In the genomic region with DNA sequence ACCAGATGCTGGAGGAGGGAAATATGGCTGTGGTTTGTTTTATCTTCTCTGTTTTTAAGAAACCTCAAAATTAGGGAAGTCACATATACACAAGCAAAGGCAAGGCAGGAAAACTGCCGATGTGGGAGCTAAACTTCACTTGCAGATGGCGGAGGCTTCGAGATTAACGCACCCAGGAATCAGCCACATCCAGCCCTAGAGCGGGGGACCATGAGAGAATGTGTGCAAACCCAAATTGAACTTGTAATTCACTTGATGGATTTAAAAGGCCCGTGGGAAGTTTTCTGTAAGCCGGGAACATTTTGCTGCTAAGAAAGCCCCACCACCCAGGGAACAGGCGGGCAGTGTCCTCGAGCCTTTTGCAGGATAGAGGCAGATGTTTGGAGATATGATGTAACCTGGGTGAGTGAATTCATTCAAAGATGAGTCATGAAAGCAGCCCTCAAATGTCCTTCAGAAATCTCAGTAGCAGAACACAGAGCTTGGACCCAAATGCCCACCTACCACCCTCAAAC, we compare ENCODE assay signal across 8 cellular contexts. TPM values are rescaled to one million over a fixed set of nuclear protein-coding genes. Genes with fewer than 3 reads are reported as not detected.
DNase-seq lines count a peak whose midpoint lies in the region; ATAC-seq and TF ChIP-seq lines count a peak whose summit lies in the region.

No MANE protein-coding gene starts in this region.

- H3K9me3 Mint-ChIP-seq in nephron progenitor cell, result no peaks in the 10 kb centered on the region

- DNase-seq in NCI-H524 (lab: John Stamatoyannopoulos, UW) (peak; percentile 22 to 81), NCI-H524 treated with DMSO at 0.1 percent for 48 hours (lab: John Stamatoyannopoulos, UW) (no peak), LHCN-M2 (ENCODE audit: low read depth) (peak; percentile 89), astrocyte of the spinal cord (ENCODE audit: low read depth, low spot score) (peak; percentile 77), nephron progenitor cell (no peak), NCI-H748 (lab: John Stamatoyannopoulos, UW; ENCODE audit: unreplicated experiment) (no peak), right atrium auricular region (ENCODE audit: low spot score) (no peak)

- peaks cover 9% of the 10 kb centered on the region for H3K27me3 Mint-ChIP-seq in nephron progenitor cell (ENCODE audit: low read depth, poor library complexity)

- H3K27ac Mint-ChIP-seq in nephron progenitor cell, result peak overlapping the region; percentile 96

- peaks cover 63% of the 10 kb centered on the region for H3K4me1 Mint-ChIP-seq in nephron progenitor cell

- H3K27me3 ChIP-seq in right atrium auricular region, result no peaks in the 10 kb centered on the region

- H3K4me3 ChIP-seq in astrocyte of the spinal cord (ENCODE audit: low read depth, low read length), result no peak overlapping the region
- H3K4me3 ChIP-seq in right atrium auricular region, result no peak overlapping the region

- peak overlapping the region; percentile 16 for H3K4me3 Mint-ChIP-seq in nephron progenitor cell

- H3K27ac ChIP-seq in right atrium auricular region, result no peak overlapping the region

- in situ Hi-C loops in astrocyte of the spinal cord (cut with HindIII; ENCODE audit: low sequenced_read_pairs), result no loop called here

- H3K36me3 Mint-ChIP-seq in nephron progenitor cell (ENCODE audit: low read depth), result no peaks in the 10 kb centered on the region

- no peak for TF ChIP-seq CTCF in astrocyte of the spinal cord (IDR thresholded peaks at IDR 0.05; ENCODE audit: low read depth, low read length)
- TF ChIP-seq CTCF in nephron progenitor cell (IDR thresholded peaks at IDR 0.05), result no peak
- TF ChIP-seq CTCF in right atrium auricular region (IDR thresholded peaks at IDR 0.05), result no peak

- peaks cover 0 to 32% of the 10 kb centered on the region in 2 donors for H3K4me1 ChIP-seq in right atrium auricular region

- H3K36me3 ChIP-seq in right atrium auricular region, result no peaks in the 10 kb centered on the region

- H3K9me3 ChIP-seq in right atrium auricular region, result no peaks in the 10 kb centered on the region

- no peak for ATAC-seq in HG03520 (IDR thresholded peaks at IDR 0.05; ENCODE audit: unreplicated experiment)

RNA-seq across cellular contexts. Expression of gene PREX1, which starts 39.9 kb away (rescaled TPM):
- total RNA-seq in LHCN-M2 (2014; rRNA removed) (28.1 and 28.7 TPM in 2 replicates), right atrium auricular region (10 to 100 TPM; 11.5 to 21.7 TPM)
- polyA plus RNA-seq in LHCN-M2 (2012), result 5.3 TPM

Comparison
In these comparisons a context has a peak if more than half of its experiments do, and no peak if none do; other contexts are left out.
1. DNase-seq: peak in NCI-H524 (2 of 2), LHCN-M2 (single experiment) and astrocyte of the spinal cord (single experiment); none in NCI-H524 treated with DMSO at 0.1 percent for 48 hours (single experiment), nephron progenitor cell (single experiment), NCI-H748 (single experiment) and right atrium auricular region (single experiment).